8 cellular contexts compared by ENCODE assay signal in genomic region chrX:15269618-15270521, GRCh38. TPM values are rescaled to one million over a fixed set of nuclear protein-coding genes. Genes with fewer than 3 reads are reported as not detected.
A peak's percentile ranks its signal among the peaks of the same experiment; 100 is the strongest.
DNase-seq lines count a peak whose midpoint lies in the region; ATAC-seq, FAIRE-seq and TF ChIP-seq lines count a peak whose summit lies in the region.

ASB9 (minus strand) TSS chrX:15270083; CDS start chrX:15269874, 209 bp downstream.

- H3K36me3 Mint-ChIP-seq in activated naive CD4-positive, alpha-beta T cell treated with anti-CD3 and anti-CD28 coated beads for 36 hours (ENCODE audit: low read depth), result no peaks in the 10 kb centered on the region

- WGBS in heart right ventricle, 2 donors, result 36 to 40% methylated on average over 15 of the region's 15 CpGs

- peaks cover 0 to 3% (median 0%) of the 10 kb centered on the region in 7 donors for H3K27me3 ChIP-seq in heart right ventricle

- peak; percentile 10 for DNase-seq in AG09309 (ENCODE audit: low read depth)
- DNase-seq in GM18507 (ENCODE audit: extremely low spot score, insufficient read length, low read depth), result no peak
- peak; percentile 1 for DNase-seq in NCI-H146 treated with DMSO at 0.1 percent for 48 hours (lab: John Stamatoyannopoulos, UW; ENCODE audit: unreplicated experiment)
- DNase-seq in activated naive CD4-positive, alpha-beta T cell treated with anti-CD3 and anti-CD28 coated beads for 36 hours, result peak; percentile 35
- DNase-seq in heart right ventricle, result peak in 1 of 2 donors; percentile 45
- DNase-seq in smooth muscle cell of the brain vasculature (ENCODE audit: low read depth, low spot score), result peak; percentile 12
- no peak for DNase-seq in 8988T

- CTCF ChIA-PET in activated naive CD4-positive, alpha-beta T cell treated with anti-CD3 and anti-CD28 coated beads for 36 hours (lab: Charles Lee), result no interaction called here

- peaks cover 0 to 5% (median 0%) of the 10 kb centered on the region in 11 donors for H3K9me3 ChIP-seq in heart right ventricle

- peak; percentile 76 for FAIRE-seq in GM18507 (lab: Jason Lieb, UNC)

- H3K27me3 Mint-ChIP-seq in activated naive CD4-positive, alpha-beta T cell treated with anti-CD3 and anti-CD28 coated beads for 36 hours (ENCODE audit: low read depth), result no peaks in the 10 kb centered on the region

- no peaks in the 10 kb centered on the region for H3K4me1 ChIP-seq in heart right ventricle

- H3K4me1 Mint-ChIP-seq in activated naive CD4-positive, alpha-beta T cell treated with anti-CD3 and anti-CD28 coated beads for 36 hours (ENCODE audit: low read depth), result peaks cover 11% of the 10 kb centered on the region

- H3K36me3 ChIP-seq in heart right ventricle, result no peaks in the 10 kb centered on the region

- H3K27ac Mint-ChIP-seq in activated naive CD4-positive, alpha-beta T cell treated with anti-CD3 and anti-CD28 coated beads for 36 hours, result no peak within 1 kb of the TSS

- no peaks in the 10 kb centered on the region for H3K9me3 Mint-ChIP-seq in activated naive CD4-positive, alpha-beta T cell treated with anti-CD3 and anti-CD28 coated beads for 36 hours

- intact Hi-C loops in activated naive CD4-positive, alpha-beta T cell treated with anti-CD3 and anti-CD28 coated beads for 36 hours (cut with micrococcal nuclease), result no loop called here
- intact Hi-C loops in heart right ventricle (cut with DNase I), result no loop called here

- H3K4me3 ChIP-seq in AG09309 (ENCODE audit: control insufficient read depth, low read depth, low read length), result peak within 1 kb of the TSS; percentile 2; the same call in 1 of the 2 replicates
- peak within 1 kb of the TSS in 6 of 10 donors; percentile 16 to 38 (median 30) for H3K4me3 ChIP-seq in heart right ventricle

- ATAC-seq in heart right ventricle (peak; percentile 50 to 91 (median 77)), HG03108 (IDR thresholded peaks at IDR 0.05; ENCODE audit: unreplicated experiment) (no peak)

- TF ChIP-seq CTCF in AG09309 (IDR thresholded peaks at IDR 0.05; ENCODE audit: control insufficient read depth, insufficient read depth, low read depth, low read length, missing control alignments), result no peak
- no peak for TF ChIP-seq CTCF in heart right ventricle (IDR thresholded peaks at IDR 0.05)

- H3K4me3 Mint-ChIP-seq in activated naive CD4-positive, alpha-beta T cell treated with anti-CD3 and anti-CD28 coated beads for 36 hours, result peak within 1 kb of the TSS; percentile 38

- H3K27ac ChIP-seq in heart right ventricle, result peak within 1 kb of the TSS in 4 of 10 donors; percentile 36 to 52 (median 42)

RNA-seq across cellular contexts. Expression of gene ASB9, which starts in this region (rescaled TPM):
- total RNA-seq in activated naive CD4-positive, alpha-beta T cell treated with anti-CD3 and anti-CD28 coated beads for 36 hours, result under 1 TPM; 0.35 to 0.48 TPM
- 1 to 10 TPM in 2 of 10 donors, under 1 TPM in 8; 0.39 to 1.5 (median 0.86) TPM for total RNA-seq in heart right ventricle
- 1 to 10 TPM in 1 of 2 donors, under 1 TPM in 1; 0.59 to 1.6 TPM for polyA plus RNA-seq in heart right ventricle

Comparison
In these comparisons a context has a peak if more than half of its experiments do, and no peak if none do; other contexts are left out.
1. Peak in DNase-seq in activated naive CD4-positive, alpha-beta T cell treated with anti-CD3 and anti-CD28 coated beads for 36 hours; RNA of the gene not detected or under 1 TPM.
2. DNase-seq: peak in AG09309 (single experiment), NCI-H146 treated with DMSO at 0.1 percent for 48 hours (single experiment) and smooth muscle cell of the brain vasculature (single experiment); none in GM18507 (single experiment) and 8988T (single experiment).